1 cellular context compared by ENCODE assay signal in genomic region chr14:22560638-22561365, GRCh38.
TF ChIP-seq lines count a peak whose summit lies in the region.

No MANE protein-coding gene starts in this region.

TF ChIP-seq in HepG2, 621 proteins besides CTCF, POLR2A, EP300 and RAD21 (continued from another document and continues in another):
- TF ChIP-seq POGK (CRISPR knock-in tag; conservative IDR thresholded peaks at IDR 0.05) = 0 out of 2 replicates have a peak, but pooled peaks have one; percentile 17
- peak; percentile 64; the same call in 1 of the 2 replicates for TF ChIP-seq ZNF691 (CRISPR knock-in tag; IDR thresholded peaks at IDR 0.05; ENCODE audit: borderline replicate concordance, low read depth)
- no peak for TF ChIP-seq EHMT2 (IDR thresholded peaks at IDR 0.05; ENCODE audit: borderline replicate concordance, low read depth, low read length)
- TF ChIP-seq STAT5B (CRISPR knock-in tag; IDR thresholded peaks at IDR 0.05) = 0 out of 2 replicates have a peak, but pooled peaks have one; percentile 20
- TF ChIP-seq ZNF770 (CRISPR knock-in tag; IDR thresholded peaks at IDR 0.05) = no peak
- TF ChIP-seq ZNF251 (CRISPR knock-in tag; IDR thresholded peaks at IDR 0.05) = no peak
- no peak for TF ChIP-seq AKNA (CRISPR knock-in tag; IDR thresholded peaks at IDR 0.05; ENCODE audit: borderline replicate concordance)
- TF ChIP-seq ZNF800 (CRISPR knock-in tag; IDR thresholded peaks at IDR 0.05) = no peak; the same call in 1 of the 2 replicates
- no peak for TF ChIP-seq TAF15 (IDR thresholded peaks at IDR 0.05; ENCODE audit: low read depth, low read length, poor library complexity, severe bottlenecking)
- TF ChIP-seq MAFF (IDR thresholded peaks at IDR 0.05; ENCODE audit: low read depth, low read length) = no peak
- no peak for TF ChIP-seq GLI4 (CRISPR knock-in tag; IDR thresholded peaks at IDR 0.05; ENCODE audit: borderline replicate concordance)
- peak; percentile 74 for TF ChIP-seq ZNF124 (CRISPR knock-in tag; IDR thresholded peaks at IDR 0.05)
- TF ChIP-seq FUBP1 (CRISPR knock-in tag; IDR thresholded peaks at IDR 0.05; ENCODE audit: borderline replicate concordance) = no peak
- TF ChIP-seq ZMAT3 (CRISPR knock-in tag; conservative IDR thresholded peaks at IDR 0.05) = no peak
- 0 out of 2 replicates have a peak, but pooled peaks have one; percentile 8 for TF ChIP-seq ZNF512 (CRISPR knock-in tag; IDR thresholded peaks at IDR 0.05)
- no peak for TF ChIP-seq ZNF276 (CRISPR knock-in tag; IDR thresholded peaks at IDR 0.05; ENCODE audit: low read depth)
- no peak for TF ChIP-seq ZNF83 (CRISPR knock-in tag; IDR thresholded peaks at IDR 0.05; ENCODE audit: borderline replicate concordance)
- no peak for TF ChIP-seq STAG1 (CRISPR knock-in tag; IDR thresholded peaks at IDR 0.05)
- peak; percentile 77 for TF ChIP-seq REPIN1 (CRISPR knock-in tag; IDR thresholded peaks at IDR 0.05; ENCODE audit: borderline replicate concordance, low read depth)
- peak; percentile 36; the same call in 1 of the 2 replicates for TF ChIP-seq IRF2 (CRISPR knock-in tag; IDR thresholded peaks at IDR 0.05)
- TF ChIP-seq SRSF4 (IDR thresholded peaks at IDR 0.05; ENCODE audit: low read depth, low read length, poor library complexity, severe bottlenecking) = no peak
- TF ChIP-seq FOXM1 (CRISPR knock-in tag; IDR thresholded peaks at IDR 0.05) = no peak
- TF ChIP-seq MTF2 (CRISPR knock-in tag; IDR thresholded peaks at IDR 0.05; ENCODE audit: borderline replicate concordance) = no peak
- no peak for TF ChIP-seq RNF219 (CRISPR knock-in tag; IDR thresholded peaks at IDR 0.05)
- TF ChIP-seq SIN3B (IDR thresholded peaks at IDR 0.05; ENCODE audit: low read length) = no peak
- TF ChIP-seq MIER2 (CRISPR knock-in tag; IDR thresholded peaks at IDR 0.05) = peak; percentile 60; the same call in 1 of the 2 replicates
- TF ChIP-seq BCLAF1 (IDR thresholded peaks at IDR 0.05) = no peak
